ENCODE assay signal across 1 cellular context in the genomic region with DNA sequence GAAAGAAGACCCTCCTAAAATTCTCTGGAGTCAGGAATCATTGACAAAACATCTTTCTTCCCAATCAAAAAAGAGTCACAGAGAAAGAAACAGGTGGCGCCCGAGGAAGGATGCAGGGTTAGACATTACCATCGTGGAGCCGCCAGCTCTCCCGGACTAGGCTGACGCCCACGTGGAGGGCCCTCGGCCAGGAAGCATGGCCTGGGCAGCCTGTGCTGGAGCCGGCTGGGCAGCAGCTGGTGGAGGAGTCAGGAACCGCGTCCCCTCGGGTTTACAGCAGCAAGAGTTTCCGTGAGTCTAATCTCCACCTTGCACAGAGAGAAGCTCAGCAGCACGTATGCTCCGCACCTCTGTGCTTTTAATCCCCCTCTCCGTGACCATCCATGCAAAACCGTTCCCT.
TF ChIP-seq lines count a peak whose summit lies in the region.

No MANE protein-coding gene starts in this region.

TF ChIP-seq in H1, 55 proteins besides CTCF, POLR2A, EP300 and RAD21:
- TF ChIP-seq FOSL1 (IDR thresholded peaks at IDR 0.05; ENCODE audit: insufficient read depth, low read depth, low read length) (no peak), TBP (IDR thresholded peaks at IDR 0.05; ENCODE audit: low read depth, low read length) (peak; percentile 74), NRF1 (IDR thresholded peaks at IDR 0.05; ENCODE audit: low read depth, low read length) (no peak), CBX8 (IDR thresholded peaks at IDR 0.05; ENCODE audit: borderline replicate concordance, low read depth, low read length) (no peak), E2F6 (IDR thresholded peaks at IDR 0.05) (peak; percentile 57), MAX (IDR thresholded peaks at IDR 0.05) (peak; percentile 81)
